In the genomic region with DNA sequence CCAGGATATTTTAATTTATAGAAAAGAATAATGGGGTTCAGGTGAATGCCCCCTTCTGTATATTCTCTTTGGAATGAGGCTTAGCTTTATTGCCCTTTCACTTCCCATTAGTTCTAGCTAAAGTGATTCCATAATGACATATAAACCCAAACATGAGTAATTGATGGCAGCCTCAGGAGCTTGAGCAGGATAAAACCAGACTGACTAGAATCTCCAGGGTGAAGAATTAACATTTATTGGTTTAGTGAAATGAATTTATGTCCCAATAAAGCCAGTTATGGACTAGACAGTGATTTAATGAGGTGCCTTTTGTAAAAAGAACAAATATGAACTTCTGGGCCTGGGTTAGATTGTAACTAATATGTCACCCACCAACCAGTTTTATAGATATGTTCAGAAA, we compare ENCODE assay signal across 16 cellular contexts. TPM values are rescaled to one million over a fixed set of nuclear protein-coding genes. Genes with fewer than 3 reads are reported as not detected.
DNase-seq lines count a peak whose midpoint lies in the region; ATAC-seq and TF ChIP-seq lines count a peak whose summit lies in the region.
"Had no signal": no experiment of that assay in that cellular context is flagged by ENCODE, and none has a peak within 500 bp of the region (broad histone marks: within the 10 kb centered on the region; RNA-seq: fewer than 3 reads in every experiment).

No MANE protein-coding gene starts in this region.

- H3K27ac ChIP-seq in VCaP (peak overlapping the region; percentile 92), prostate gland (no peak overlapping the region), breast epithelium (no peak overlapping the region)
- H3K27ac ChIP-seq: GM23248 had no signal

- H3K36me3 ChIP-seq in prostate gland, result no peaks in the 10 kb centered on the region
- H3K36me3 ChIP-seq in breast epithelium, result no peaks in the 10 kb centered on the region

- H3K9me3 ChIP-seq in prostate gland (no peaks in the 10 kb centered on the region), breast epithelium (no peaks in the 10 kb centered on the region)

- no peaks in the 10 kb centered on the region for H3K27me3 ChIP-seq in prostate gland (replicated peaks; ENCODE audit: insufficient read depth)
- peaks cover 0 to 12% of the 10 kb centered on the region in 2 donors for H3K27me3 ChIP-seq in breast epithelium

- no peak for TF ChIP-seq POLR2A in prostate gland (IDR thresholded peaks at IDR 0.05)
- no peak for TF ChIP-seq POLR2A in breast epithelium (IDR thresholded peaks at IDR 0.05)

- intact Hi-C loops in left colon (cut with DNase I, micrococcal nuclease), result no loop called here
- intact Hi-C loops in prostate gland (cut with DNase I), result no loop called here
- intact Hi-C loops in breast epithelium (cut with DNase I; ENCODE audit: low total_unique reads), result no loop called here

- H3K4me3 ChIP-seq in LNCaP clone FGC (ENCODE audit: low read depth, low read length) (no peak overlapping the region; the same call in 1 of the 2 replicates), prostate gland (no peak overlapping the region), breast epithelium (no peak overlapping the region)
- H3K4me3 ChIP-seq: GM23248 had no signal

- H3K4me1 ChIP-seq in prostate gland (replicated peaks) (peaks cover 5% of the 10 kb centered on the region), breast epithelium (no peaks in the 10 kb centered on the region)

- TF ChIP-seq CTCF in LNCaP clone FGC (IDR thresholded peaks at IDR 0.05; ENCODE audit: control insufficient read depth, extremely low read depth, insufficient read depth) (no peak), VCaP (conservative IDR thresholded peaks at IDR 0.05) (no peak), prostate gland (IDR thresholded peaks at IDR 0.05) (no peak), breast epithelium (IDR thresholded peaks at IDR 0.05) (no peak)

- peak; percentile 80 for ATAC-seq in left colon
- ATAC-seq: HCT116 had no signal

- peak; percentile 62 for DNase-seq in LNCaP clone FGC (ENCODE audit: low read depth)
- no peak for DNase-seq in left colon
- peak; percentile 16 for DNase-seq in prostate gland (ENCODE audit: low spot score)
- DNase-seq in retina, result no peak
- DNase-seq in breast epithelium (ENCODE audit: low spot score in 2 of 2), result no peak
- no peak for DNase-seq in stimulated activated CD4-positive, alpha-beta T cell treated with anti-CD3 and anti-CD28 coated beads, Interleukin-4, amount 100 ng/mL, for 1 hour
- DNase-seq: C1 segment of cervical spinal cord; Calu3; CD4-positive, alpha-beta T cell; DMS 273 treated with DMSO at 0.1 percent for 48 hours; GM23248 had no signal

RNA-seq across cellular contexts. Expression of a gene that starts 26.7 kb away (rescaled TPM):
- total RNA-seq in left colon (100 to 1,000 TPM; 235 to 338 TPM), prostate gland (100 to 1,000 TPM in 1 of 2 donors, 10 to 100 TPM in 1; 55.4 to 172 TPM), breast epithelium (100 to 1,000 TPM in 1 of 3 donors, 1 to 10 TPM in 1, under 1 TPM in 1; 0.32 to 144 (median 1.9) TPM)
- total RNA-seq: B cell; CD4-positive, alpha-beta T cell; Daoy; GM23248; HT1080 had no signal

Comparison
In these comparisons a context has a peak if more than half of its experiments do, and no peak if none do; other contexts are left out.
1. DNase-seq: peak in LNCaP clone FGC (single experiment) and prostate gland (single experiment); none in left colon (0 of 2), retina (single experiment), breast epithelium (0 of 2) and stimulated activated CD4-positive, alpha-beta T cell treated with anti-CD3 and anti-CD28 coated beads, Interleukin-4, amount 100 ng/mL, for 1 hour (single experiment).